ENCODE assay signal across 17 cellular contexts in genomic region chr5:10857333-10857723, GRCh38.
DNase-seq lines count a peak whose midpoint lies in the region; ATAC-seq and TF ChIP-seq lines count a peak whose summit lies in the region.
"Had no signal": no experiment of that assay in that cellular context is flagged by ENCODE, and none has a peak within 500 bp of the region (broad histone marks: within the 10 kb centered on the region; RNA-seq: fewer than 3 reads in every experiment).

No MANE protein-coding gene starts in this region.

- peaks cover 24% of the 10 kb centered on the region for H3K27me3 Mint-ChIP-seq in mesothelial cell of epicardium (ENCODE audit: low read depth)

- 51% methylated on average over 11 of the region's 11 CpGs for WGBS in HUES64

- H3K36me3 ChIP-seq in HUES64 (ENCODE audit: insufficient read depth, low read length) (no peaks in the 10 kb centered on the region), colonic mucosa (no peaks in the 10 kb centered on the region)
- H3K36me3 ChIP-seq: heart left ventricle had no signal

- H3K9ac ChIP-seq in HUES64 (ENCODE audit: low read depth, low read length) (no peak overlapping the region), colonic mucosa (ENCODE audit: low read depth in 2 of 2, low read length in 2 of 2) (no peak overlapping the region)

- H3K27ac Mint-ChIP-seq in mesothelial cell of epicardium: no peak overlapping the region
- H3K27ac Mint-ChIP-seq: activated B cell treated with CpG ODN at 0.5 μM for 24 hours; activated naive CD8-positive, alpha-beta T cell had no signal

- POLR2A ChIA-PET in AG04450 (lab: Yijun Ruan, JAX): no interaction called here

- TF ChIP-seq CTCF in AG04450 (IDR thresholded peaks at IDR 0.05; ENCODE audit: low read depth, low read length) (no peak), colonic mucosa (IDR thresholded peaks at IDR 0.05) (peak; percentile 7), mesothelial cell of epicardium (IDR thresholded peaks at IDR 0.05; ENCODE audit: unreplicated experiment) (peak; percentile 53)

- H3K27ac ChIP-seq in AG04450 (ENCODE audit: low read depth, low read length) (no peak overlapping the region), HUES64 (ENCODE audit: low read depth, low read length) (no peak overlapping the region), colonic mucosa (no peak overlapping the region)
- H3K27ac ChIP-seq: heart left ventricle, skin epidermis had no signal

- CTCF ChIA-PET in AG04450 (lab: Charles Lee): interaction anchor here (0.6 to 2.5 kb wide), 35 partner anchors 8 to 409 kb away, joined by 3 to 17 read pairs (median 5); no protein-coding TSS in a partner anchor

- intact Hi-C loops in colonic mucosa (cut with DNase I): no loop called here

- peaks cover 9% of the 10 kb centered on the region for H3K9me3 Mint-ChIP-seq in mesothelial cell of epicardium
- H3K9me3 Mint-ChIP-seq: activated B cell treated with CpG ODN at 0.5 μM for 24 hours, IgD-negative memory B cell had no signal

- peak overlapping the region; percentile 32 for H3K4me3 Mint-ChIP-seq in mesothelial cell of epicardium
- H3K4me3 Mint-ChIP-seq: activated B cell treated with CpG ODN at 0.5 μM for 24 hours; activated naive CD8-positive, alpha-beta T cell had no signal

- H3K4me3 ChIP-seq in AG04450 (ENCODE audit: low read depth, low read length) (0 out of 2 replicates have a peak overlapping the region, but pooled peaks have one; percentile 20), HUES64 (ENCODE audit: low read length) (peak overlapping the region; percentile 38), colonic mucosa (no peak overlapping the region)
- H3K4me3 ChIP-seq: skin epidermis had no signal

- peaks cover 2% of the 10 kb centered on the region for H3K27me3 ChIP-seq in AG04450 (ENCODE audit: control insufficient read depth, insufficient read depth, low read length)
- H3K27me3 ChIP-seq in HUES64 (ENCODE audit: insufficient read depth, low read length): peaks cover 17% of the 10 kb centered on the region
- H3K27me3 ChIP-seq in colonic mucosa: no peaks in the 10 kb centered on the region

- DNase-seq in AG04450 (ENCODE audit: low read depth, low spot score): no peak
- no peak for DNase-seq in colonic mucosa
- DNase-seq in mesothelial cell of epicardium (ENCODE audit: low spot score in 2 of 2, unreplicated experiment in 2 of 2): no peak
- no peak for DNase-seq in kidney glomerular epithelial cell (lab: John Stamatoyannopoulos, UW)
- DNase-seq in NCI-H1105 treated with DMSO at 0.1 percent for 48 hours (lab: John Stamatoyannopoulos, UW): no peak
- DNase-seq in activated CD4-positive, alpha-beta T cell treated with anti-CD3 and anti-CD28 coated beads, Interleukin-2, amount 50 U/mL, for 48 hours: no peak
- DNase-seq: NCI-H1417 treated with DMSO at 0.1 percent for 48 hours; NCI-H446; stimulated activated naive CD4-positive, alpha-beta T cell treated with Interleukin-2 at 50 U/mL for 16 hours; SW 1271 had no signal

- H3K4me1 ChIP-seq in HUES64 (ENCODE audit: insufficient read depth, low read length) (peaks cover 17% of the 10 kb centered on the region), colonic mucosa (no peaks in the 10 kb centered on the region)

- no peaks in the 10 kb centered on the region; the same call in 1 of the 2 replicates for H3K9me3 ChIP-seq in AG04450 (ENCODE audit: control insufficient read depth, insufficient read depth, low read length)
- no peaks in the 10 kb centered on the region for H3K9me3 ChIP-seq in HUES64 (ENCODE audit: insufficient read depth, low read depth, low read length)
- no peaks in the 10 kb centered on the region for H3K9me3 ChIP-seq in colonic mucosa
- H3K9me3 ChIP-seq: heart left ventricle had no signal

- peaks cover 18% of the 10 kb centered on the region for H3K4me1 Mint-ChIP-seq in mesothelial cell of epicardium
- H3K4me1 Mint-ChIP-seq: activated B cell treated with CpG ODN at 0.5 μM for 24 hours had no signal

- H3K36me3 Mint-ChIP-seq in mesothelial cell of epicardium: no peaks in the 10 kb centered on the region
- H3K36me3 Mint-ChIP-seq: activated naive CD8-positive, alpha-beta T cell; IgD-negative memory B cell had no signal

- no peak for ATAC-seq in HG03045 (IDR thresholded peaks at IDR 0.05; ENCODE audit: unreplicated experiment)
